In genomic region chr9:28004900-28005299, GRCh38 we compare ENCODE assay signal across 18 cellular contexts.
"Had no signal": no experiment of that assay in that cellular context is flagged by ENCODE, and none has a peak within 500 bp of the region (broad histone marks: within the 10 kb centered on the region; RNA-seq: fewer than 3 reads in every experiment).

No MANE protein-coding gene starts in this region.

- ATAC-seq: mucosa of descending colon; sciatic nerve; stimulated activated memory B cell treated with anti-CD40 and anti-IgM and Interleukin-4, amounts not matched to agents 10 μg/mL and 1 μg/mL and 100 μg/mL, for 72 hours had no signal

- DNase-seq: activated CD4-positive, alpha-beta memory T cell treated with anti-CD3 and anti-CD28 coated beads for 36 hours; activated CD4-positive, alpha-beta T cell treated with anti-CD3 and anti-CD28 coated beads for 4 hours; activated CD4-positive, CD25-positive, alpha-beta regulatory T cell; activated naive CD4-positive, alpha-beta T cell treated with Interleukin-2 at 50 U/mL for 16 hours; activated naive CD8-positive, alpha-beta T cell treated with anti-CD3 and anti-CD28 coated beads, Interleukin-2, amount 10 ng/mL, durations not matched to agents 7 days and 5 days; activated T-cell treated with anti-CD3 and anti-CD28 coated beads, Interleukin-2, amount 50 U/mL, for 48 hours; amniotic stem cell; immature natural killer cell; kidney glomerular epithelial cell; mesenchymal stem cell; mucosa of descending colon; occipital lobe; small intestine; stimulated activated CD4-positive, alpha-beta T cell treated with anti-CD3 and anti-CD28 coated beads, Interleukin-2, amount 100 ng/mL, for 24 hours; stomach; T1000 had no signal
